Comparison of ENCODE assay signal across 8 cellular contexts in the genomic region with DNA sequence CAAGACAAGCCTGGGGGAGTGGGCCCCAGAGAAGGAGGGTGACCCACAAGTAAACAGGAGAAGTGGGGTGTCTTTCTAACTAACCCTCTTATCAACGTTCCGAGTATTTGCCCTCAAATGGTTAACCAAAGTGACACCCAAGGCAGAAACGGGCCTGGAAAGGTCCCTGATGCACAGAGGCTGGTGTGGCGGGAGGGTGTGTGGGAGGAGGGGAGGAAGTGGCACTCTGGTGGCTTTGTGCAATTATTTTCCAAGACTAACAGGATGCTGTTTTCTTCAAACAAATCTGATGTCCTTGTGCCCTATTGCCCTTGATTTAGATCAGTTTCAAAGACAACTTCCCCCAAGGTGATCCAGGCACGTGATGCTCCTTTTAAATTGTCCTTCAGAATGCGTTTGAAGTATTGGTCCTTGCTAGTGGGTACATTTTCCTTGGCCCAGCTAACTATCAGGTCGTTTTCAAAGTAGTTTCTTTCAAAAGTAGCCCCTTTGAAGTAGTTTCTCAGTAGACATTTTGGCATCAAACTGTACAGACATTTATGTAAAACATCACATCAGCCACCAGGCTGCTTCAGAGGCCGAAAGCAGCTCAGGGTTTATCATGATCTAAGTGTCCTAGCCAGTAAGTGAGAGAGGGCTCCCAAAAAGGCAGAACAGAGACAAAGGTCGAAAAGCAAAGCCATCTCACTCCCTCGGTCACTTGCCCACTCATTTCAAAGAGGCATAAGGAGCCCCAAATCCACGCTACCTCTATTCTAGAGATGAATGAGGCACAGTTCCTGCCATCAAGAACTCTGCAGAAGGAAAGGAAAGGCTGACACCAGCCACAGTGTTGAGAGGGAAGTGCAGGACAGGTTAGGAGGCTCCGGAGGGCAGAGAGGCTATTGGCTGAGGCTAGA.
DNase-seq lines count a peak whose midpoint lies in the region; ATAC-seq and TF ChIP-seq lines count a peak whose summit lies in the region.

No MANE protein-coding gene starts in this region.

- H3F3A ChIP-seq in OCI-LY1 (ENCODE audit: insufficient read depth, low read length) = no peaks in the 10 kb centered on the region
- H3F3A ChIP-seq in neural progenitor cell (ENCODE audit: low read depth) = no peaks in the 10 kb centered on the region

- peak overlapping the region; percentile 36 for H3K27ac Mint-ChIP-seq in neural progenitor cell

- H3K4me2 ChIP-seq in OCI-LY1 (ENCODE audit: low read length) (peak overlapping the region; percentile 5; the same call in 1 of the 2 replicates), neural progenitor cell (no peak overlapping the region)

- H4K20me1 ChIP-seq in OCI-LY1 (ENCODE audit: insufficient read depth, low read length) = no peaks in the 10 kb centered on the region
- H4K20me1 ChIP-seq in neural progenitor cell (ENCODE audit: low read depth) = no peaks in the 10 kb centered on the region

- peaks cover 45% of the 10 kb centered on the region for H3K4me1 Mint-ChIP-seq in neural progenitor cell

- H3K27me3 ChIP-seq in OCI-LY1 (ENCODE audit: insufficient read depth, low read length) (no peaks in the 10 kb centered on the region), neural progenitor cell (no peaks in the 10 kb centered on the region), brain microvascular endothelial cell (replicated peaks) (no peaks in the 10 kb centered on the region)

- no peaks in the 10 kb centered on the region for H3K9me2 ChIP-seq in OCI-LY1 (ENCODE audit: low read depth, low read length)

- DNase-seq in CD1c-positive myeloid dendritic cell (ENCODE audit: extremely low spot score) (peak; percentile 89), activated T-helper 1 cell treated with Interleukin-2 at 50 U/mL for 16 hours (ENCODE audit: low read depth) (peak; percentile 16), neural progenitor cell (ENCODE audit: low spot score) (no peak), brain microvascular endothelial cell (no peak), A172 (ENCODE audit: low spot score) (no peak), DMS 273 treated with DMSO at 0.1 percent for 48 hours (lab: John Stamatoyannopoulos, UW) (no peak)

- H2AFZ ChIP-seq in OCI-LY1 (ENCODE audit: low read length) (no peak overlapping the region), neural progenitor cell (replicated peaks) (no peak overlapping the region)

- in situ Hi-C loops in brain microvascular endothelial cell (cut with HindIII; ENCODE audit: low pct_ligation_motif_present, low sequenced_read_pairs) = no loop called here

- peaks cover 13% of the 10 kb centered on the region for H3K27me3 Mint-ChIP-seq in neural progenitor cell (ENCODE audit: insufficient read depth, low read depth)

- H3K4me3 ChIP-seq in OCI-LY1 (ENCODE audit: low read depth, low read length, poor library complexity, severe bottlenecking) = no peak overlapping the region
- no peak overlapping the region for H3K4me3 ChIP-seq in neural progenitor cell
- no peak overlapping the region for H3K4me3 ChIP-seq in brain microvascular endothelial cell (ENCODE audit: low read depth, low read length)

- H3K27ac ChIP-seq in OCI-LY1 (ENCODE audit: low read depth, low read length, poor library complexity, severe bottlenecking) (peak overlapping the region; percentile 51), neural progenitor cell (no peak overlapping the region), brain microvascular endothelial cell (no peak overlapping the region)

- TF ChIP-seq CTCF in OCI-LY1 (IDR thresholded peaks at IDR 0.05; ENCODE audit: low read length) (no peak; the same call in 1 of the 2 replicates), neural progenitor cell (IDR thresholded peaks at IDR 0.05) (no peak), brain microvascular endothelial cell (IDR thresholded peaks at IDR 0.05; ENCODE audit: low read depth, low read length, missing control alignments) (no peak)

- H3K36me3 ChIP-seq in OCI-LY1 (ENCODE audit: insufficient read depth, low read length) (no peaks in the 10 kb centered on the region), neural progenitor cell (no peaks in the 10 kb centered on the region), brain microvascular endothelial cell (replicated peaks) (no peaks in the 10 kb centered on the region)

- H3K4me1 ChIP-seq in OCI-LY1 (ENCODE audit: insufficient read depth, low read length, severe bottlenecking) (peaks cover 49% of the 10 kb centered on the region), neural progenitor cell (peaks cover 20% of the 10 kb centered on the region)

- no peak for ATAC-seq in GM21786 (IDR thresholded peaks at IDR 0.05; ENCODE audit: unreplicated experiment)

- H3K9ac ChIP-seq in OCI-LY1 (ENCODE audit: low read length) (no peak overlapping the region; the same call in 1 of the 2 replicates), neural progenitor cell (no peak overlapping the region)

- no peaks in the 10 kb centered on the region for H3K36me3 Mint-ChIP-seq in neural progenitor cell

- H3K4me3 Mint-ChIP-seq in neural progenitor cell = no peak overlapping the region

- peaks cover 8% of the 10 kb centered on the region for H3K9me3 Mint-ChIP-seq in neural progenitor cell

- no peaks in the 10 kb centered on the region for H3K79me2 ChIP-seq in OCI-LY1 (ENCODE audit: insufficient read depth, low read length)
- no peaks in the 10 kb centered on the region for H3K79me2 ChIP-seq in neural progenitor cell (ENCODE audit: low read depth)

- H3K9me3 ChIP-seq in OCI-LY1 (ENCODE audit: low read length) (no peaks in the 10 kb centered on the region), neural progenitor cell (ENCODE audit: low read depth) (no peaks in the 10 kb centered on the region)

Comparison
In these comparisons a context has a peak if more than half of its experiments do, and no peak if none do; other contexts are left out.
1. DNase-seq: peak in CD1c-positive myeloid dendritic cell (single experiment) and activated T-helper 1 cell treated with Interleukin-2 at 50 U/mL for 16 hours (single experiment); none in neural progenitor cell (single experiment), brain microvascular endothelial cell (single experiment), A172 (single experiment) and DMS 273 treated with DMSO at 0.1 percent for 48 hours (single experiment).